ENCODE assay signal across 9 cellular contexts in genomic region chr15:73691398-73691797, GRCh38. TPM values are rescaled to one million over a fixed set of nuclear protein-coding genes. Genes with fewer than 3 reads are reported as not detected.
DNase-seq lines count a peak whose midpoint lies in the region; ATAC-seq and TF ChIP-seq lines count a peak whose summit lies in the region.
"Had no signal": no experiment of that assay in that cellular context is flagged by ENCODE, and none has a peak within 500 bp of the region (broad histone marks: within the 10 kb centered on the region; RNA-seq: fewer than 3 reads in every experiment).

No MANE protein-coding gene starts in this region.

- no peak overlapping the region for H3K4me2 ChIP-seq in trophoblast cell (ENCODE audit: low read length)

- H3K14ac ChIP-seq in trophoblast cell (ENCODE audit: low read length) = no peak overlapping the region

- peak overlapping the region; percentile 59 for H3K4ac ChIP-seq in trophoblast cell (ENCODE audit: low read depth, low read length)

- no peaks in the 10 kb centered on the region for H3K9me3 ChIP-seq in gastroesophageal sphincter
- no peaks in the 10 kb centered on the region for H3K9me3 ChIP-seq in trophoblast cell (ENCODE audit: insufficient read depth, low read depth, low read length)

- H2AFZ ChIP-seq in trophoblast cell (ENCODE audit: insufficient read depth, low read length, poor library complexity) = no peak overlapping the region

- H2BK5ac ChIP-seq in trophoblast cell (ENCODE audit: low read depth, low read length, poor library complexity) = no peak overlapping the region

- ATAC-seq in gastroesophageal sphincter (peak; percentile 76), GM21723 (IDR thresholded peaks at IDR 0.05; ENCODE audit: unreplicated experiment) (no peak), GM21717 (IDR thresholded peaks at IDR 0.05; ENCODE audit: unreplicated experiment) (no peak), GM21526 (IDR thresholded peaks at IDR 0.05; ENCODE audit: low FRiP score, unreplicated experiment) (no peak)

- H3K27ac ChIP-seq in gastroesophageal sphincter (peak overlapping the region in 1 of 4 donors; percentile 12), trophoblast cell (ENCODE audit: low read depth, low read length) (no peak overlapping the region)

- H2BK12ac ChIP-seq in trophoblast cell (ENCODE audit: low read length) = no peak overlapping the region

- peaks cover 11% of the 10 kb centered on the region for H3K79me1 ChIP-seq in trophoblast cell (ENCODE audit: low read length)

- H3K36me3 ChIP-seq in gastroesophageal sphincter (no peaks in the 10 kb centered on the region), trophoblast cell (ENCODE audit: control insufficient read depth in 1 of 2, insufficient read depth in 2 of 2, low read length in 2 of 2) (peaks cover 3% of the 10 kb centered on the region in 2 experiments)

- no peak overlapping the region for H4K12ac ChIP-seq in trophoblast cell (ENCODE audit: low read depth, low read length)

- no peak overlapping the region for H2BK120ac ChIP-seq in trophoblast cell (ENCODE audit: insufficient read depth, low read length, poor library complexity)

- H4K8ac ChIP-seq in trophoblast cell (ENCODE audit: low read depth, low read length) = no peak overlapping the region

- no peak for TF ChIP-seq EP300 in gastroesophageal sphincter (IDR thresholded peaks at IDR 0.05)

- H3K27me3 ChIP-seq in gastroesophageal sphincter (no peaks in the 10 kb centered on the region), trophoblast cell (ENCODE audit: insufficient read depth, low read length) (no peaks in the 10 kb centered on the region)

- no peak overlapping the region for H3K23ac ChIP-seq in trophoblast cell (ENCODE audit: low read length)

- H4K91ac ChIP-seq in trophoblast cell (ENCODE audit: low read depth, low read length) = no peak overlapping the region

- peak in 1 of 4 experiments; percentile 40 for TF ChIP-seq CTCF in gastroesophageal sphincter (IDR thresholded peaks at IDR 0.05)

- peak; percentile 87 for DNase-seq in ELF-1 (ENCODE audit: low read depth, low spot score)
- peak; percentile 29 for DNase-seq in SW480 (ENCODE audit: low spot score)
- DNase-seq in trophoblast cell = no peak
- no peak for DNase-seq in NCI-H748 treated with DMSO at 0.1 percent for 48 hours (lab: John Stamatoyannopoulos, UW)
- DNase-seq: NCI-H1417 treated with DMSO at 0.1 percent for 48 hours had no signal

- 36 to 39% methylated on average over 4 to 6 of the region's 6 CpGs for WGBS in gastroesophageal sphincter (ENCODE audit: low coverage in 1 of 2), 2 donors
- WGBS in trophoblast cell (ENCODE audit: extremely low coverage, insufficient coverage, insufficient read length) = no CpG with 5 or more reads among the region's 6 CpGs

- H3K4me1 ChIP-seq in gastroesophageal sphincter (peaks cover 0 to 86% (median 54%) of the 10 kb centered on the region in 3 donors), trophoblast cell (ENCODE audit: control insufficient read depth in 1 of 2, insufficient read depth in 2 of 2, low read length in 2 of 2) (peaks cover 37 to 45% of the 10 kb centered on the region in 2 experiments)

- TF ChIP-seq POLR2A in gastroesophageal sphincter (IDR thresholded peaks at IDR 0.05) = no peak

- no peak overlapping the region for H2AK5ac ChIP-seq in trophoblast cell (ENCODE audit: low read length)

- H3K18ac ChIP-seq in trophoblast cell (ENCODE audit: low read length) = no peak overlapping the region

- H3K79me2 ChIP-seq in trophoblast cell (ENCODE audit: control insufficient read depth, insufficient read depth, low read length, poor library complexity) = peaks cover 16% of the 10 kb centered on the region

- H3K9ac ChIP-seq in trophoblast cell (ENCODE audit: low read length) = no peak overlapping the region

- H3K4me3 ChIP-seq in gastroesophageal sphincter (no peak overlapping the region), trophoblast cell (ENCODE audit: low read depth, low read length) (no peak overlapping the region)

RNA-seq across cellular contexts. Expression of gene CD276, which starts 7.2 kb away (rescaled TPM):
- 10 to 100 TPM; 34.7 to 61.5 (median 48.0) TPM for total RNA-seq in gastroesophageal sphincter
- polyA plus RNA-seq in trophoblast cell (2013) = 262 and 276 TPM in 2 replicates

RNA-seq across cellular contexts. Expression of gene NPTN, which starts 58.2 kb away (rescaled TPM):
- 100 to 1,000 TPM; 261 to 338 (median 333) TPM for total RNA-seq in gastroesophageal sphincter
- polyA plus RNA-seq in trophoblast cell (2013) = 102 and 104 TPM in 2 replicates

Comparison
In these comparisons a context has a peak if more than half of its experiments do, and no peak if none do; other contexts are left out.
1. DNase-seq: peak in ELF-1 (single experiment) and SW480 (single experiment); none in trophoblast cell (0 of 2) and NCI-H748 treated with DMSO at 0.1 percent for 48 hours (single experiment).